Comparison of ENCODE assay signal across 8 cellular contexts in genomic region chr15:55319537-55320325, GRCh38. TPM values are rescaled to one million over a fixed set of nuclear protein-coding genes. Genes with fewer than 3 reads are reported as not detected.
DNase-seq lines count a peak whose midpoint lies in the region; ATAC-seq lines count a peak whose summit lies in the region.

No MANE protein-coding gene starts in this region.

- DNase-seq in SJCRH30 (peak in 1 of 2 experiments; percentile 8), neuronal stem cell (ENCODE audit: low spot score) (no peak), SHP77 (lab: John Stamatoyannopoulos, UW) (no peak), activated gamma-delta T cell (lab: John Stamatoyannopoulos, UW) (no peak)

- H3K79me1 ChIP-seq in neuronal stem cell (ENCODE audit: low read depth, low read length): peaks cover 4% of the 10 kb centered on the region

- H4K8ac ChIP-seq in neuronal stem cell (ENCODE audit: low read depth, low read length): no peak overlapping the region

- H3K27ac ChIP-seq in SJCRH30: peak overlapping the region; percentile 76
- H3K27ac ChIP-seq in esophagus (ENCODE audit: low read depth in 2 of 2, low read length in 1 of 2): peak overlapping the region; percentile 90 to 93
- peak overlapping the region; percentile 48 for H3K27ac ChIP-seq in neuronal stem cell (replicated peaks; ENCODE audit: low read length)

- ATAC-seq in GM18498 (IDR thresholded peaks at IDR 0.05; ENCODE audit: unreplicated experiment) (peak; percentile 34), HG02763 (IDR thresholded peaks at IDR 0.05; ENCODE audit: unreplicated experiment) (peak; percentile 37), GM19467 (IDR thresholded peaks at IDR 0.05; ENCODE audit: unreplicated experiment) (no peak)

- H2AK5ac ChIP-seq in neuronal stem cell (ENCODE audit: low read depth, low read length): no peak overlapping the region

- H3K9ac ChIP-seq in neuronal stem cell (ENCODE audit: low read depth, low read length, poor library complexity): no peak overlapping the region

- H3K4me1 ChIP-seq in SJCRH30: no peaks in the 10 kb centered on the region
- no peaks in the 10 kb centered on the region for H3K4me1 ChIP-seq in esophagus (ENCODE audit: control insufficient read depth in 2 of 2, insufficient read depth in 2 of 2, low read length in 1 of 2)
- H3K4me1 ChIP-seq in neuronal stem cell (ENCODE audit: control insufficient read depth in 2 of 2, insufficient read depth in 1 of 2, low read depth in 1 of 2, low read length in 2 of 2): peaks cover 2% of the 10 kb centered on the region in 2 donors

- no peak overlapping the region for H3K4ac ChIP-seq in neuronal stem cell (ENCODE audit: low read length)

- 34 to 38% methylated on average over 5 of the region's 5 CpGs for WGBS in esophagus, 2 donors
- WGBS in neuronal stem cell (ENCODE audit: extremely low coverage in 2 of 2, insufficient read length in 2 of 2, insufficient replicate concordance in 1 of 2), 2 donors: no CpG with 5 or more reads among the region's 5 CpGs

- H2BK15ac ChIP-seq in neuronal stem cell (ENCODE audit: low read length): no peak overlapping the region

- H3K4me3 ChIP-seq in SJCRH30: peak overlapping the region; percentile 82
- H3K4me3 ChIP-seq in esophagus (ENCODE audit: low read depth in 1 of 2, low read length in 2 of 2): peak overlapping the region; percentile 89 to 98
- peak overlapping the region in 1 of 2 donors; percentile 75 for H3K4me3 ChIP-seq in neuronal stem cell (ENCODE audit: low read length in 2 of 2)

- H3K36me3 ChIP-seq in SJCRH30: no peaks in the 10 kb centered on the region
- no peaks in the 10 kb centered on the region for H3K36me3 ChIP-seq in esophagus (ENCODE audit: control insufficient read depth in 2 of 2, insufficient read depth in 2 of 2, low read length in 1 of 2)
- no peaks in the 10 kb centered on the region for H3K36me3 ChIP-seq in neuronal stem cell (replicated peaks in 1 of 2; ENCODE audit: control insufficient read depth in 2 of 2, insufficient read depth in 2 of 2, low read length in 2 of 2)

- H3K23ac ChIP-seq in neuronal stem cell (ENCODE audit: low read depth, low read length, poor library complexity): no peak overlapping the region

- H3K9me3 ChIP-seq in SJCRH30 (replicated peaks): no peaks in the 10 kb centered on the region
- H3K9me3 ChIP-seq in esophagus (ENCODE audit: control insufficient read depth in 2 of 2, insufficient read depth in 1 of 2, low read depth in 1 of 2, low read length in 1 of 2): no peaks in the 10 kb centered on the region
- no peaks in the 10 kb centered on the region for H3K9me3 ChIP-seq in neuronal stem cell (replicated peaks in 1 of 2; ENCODE audit: control insufficient read depth in 2 of 2, insufficient read depth in 1 of 2, low read depth in 1 of 2, low read length in 2 of 2)

- H3K4me2 ChIP-seq in neuronal stem cell (ENCODE audit: insufficient read depth, low read length, poor library complexity, severe bottlenecking): peak overlapping the region; percentile 68

- H4K91ac ChIP-seq in neuronal stem cell (ENCODE audit: low read depth, low read length, poor library complexity): no peak overlapping the region

- H2AFZ ChIP-seq in neuronal stem cell (ENCODE audit: low read length): peak overlapping the region; percentile 93

- no peak overlapping the region for H2BK5ac ChIP-seq in neuronal stem cell (ENCODE audit: low read length)

- H2BK12ac ChIP-seq in neuronal stem cell (ENCODE audit: low read length): no peak overlapping the region

- no peak overlapping the region for H2BK120ac ChIP-seq in neuronal stem cell (ENCODE audit: low read depth, low read length)

- no peak overlapping the region for H3K18ac ChIP-seq in neuronal stem cell (ENCODE audit: low read length)

- H3K27me3 ChIP-seq in SJCRH30 (no peaks in the 10 kb centered on the region), esophagus (ENCODE audit: control insufficient read depth in 1 of 2, insufficient read depth in 2 of 2, low read length in 2 of 2) (no peaks in the 10 kb centered on the region), neuronal stem cell (ENCODE audit: control insufficient read depth in 3 of 3, insufficient read depth in 3 of 3, low read depth in 1 of 3, low read length in 3 of 3) (no peaks in the 10 kb centered on the region)

- no peak overlapping the region for H3K14ac ChIP-seq in neuronal stem cell (ENCODE audit: low read length)

RNA-seq across cellular contexts. Expression of gene PIGB, which starts 0.7 kb away (rescaled TPM):
- total RNA-seq in SJCRH30 (2014; rRNA removed; shearing (Covaris generic)): 7.3 and 7.6 TPM in 2 replicates
- 10 to 100 TPM in 1 of 2 donors, 1 to 10 TPM in 1; 7.7 to 14.2 TPM for polyA plus RNA-seq in esophagus
- polyA plus RNA-seq in neuronal stem cell (2013, experiment 1 of 2): 5.4 TPM
- polyA plus RNA-seq in neuronal stem cell (2013, experiment 2 of 2): 5.3 TPM

RNA-seq across cellular contexts. Expression of gene PIGBOS1, which starts 0.8 kb away (rescaled TPM):
- 11.2 and 11.3 TPM in 2 replicates for total RNA-seq in SJCRH30 (2014; rRNA removed; shearing (Covaris generic))
- polyA plus RNA-seq in esophagus: 1 to 10 TPM; 9.2 to 9.5 TPM
- polyA plus RNA-seq in neuronal stem cell (2013, experiment 1 of 2): 18.2 TPM
- polyA plus RNA-seq in neuronal stem cell (2013, experiment 2 of 2): 19.1 TPM

RNA-seq across cellular contexts. Expression of gene RAB27A, which starts 30.1 kb away (rescaled TPM):
- 7.0 and 12.2 TPM in 2 replicates for total RNA-seq in SJCRH30 (2014; rRNA removed; shearing (Covaris generic))
- 10 to 100 TPM; 10.2 to 20.9 TPM for polyA plus RNA-seq in esophagus
- polyA plus RNA-seq in neuronal stem cell (2013, experiment 1 of 2): 3.5 TPM
- 3.4 TPM for polyA plus RNA-seq in neuronal stem cell (2013, experiment 2 of 2)
